In genomic region chr1:30929135-30929889, GRCh38 we compare ENCODE assay signal across 1 cellular context.
TF ChIP-seq lines count a peak whose summit lies in the region.

No MANE protein-coding gene starts in this region.

TF ChIP-seq in HepG2, 621 proteins besides CTCF, POLR2A, EP300 and RAD21 (continued from another document and continues in another):
- TF ChIP-seq, protein P1, sequence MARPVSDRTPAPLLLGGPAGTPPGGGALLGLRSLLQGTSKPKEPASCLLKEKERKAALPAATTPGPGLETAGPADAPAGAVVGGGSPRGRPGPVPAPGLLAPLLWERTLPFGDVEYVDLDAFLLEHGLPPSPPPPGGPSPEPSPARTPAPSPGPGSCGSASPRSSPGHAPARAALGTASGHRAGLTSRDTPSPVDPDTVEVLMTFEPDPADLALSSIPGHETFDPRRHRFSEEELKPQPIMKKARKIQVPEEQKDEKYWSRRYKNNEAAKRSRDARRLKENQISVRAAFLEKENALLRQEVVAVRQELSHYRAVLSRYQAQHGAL (CRISPR knock-in tag; IDR thresholded peaks at IDR 0.05; ENCODE audit: not compliant biosample characterization) = no peak
- TF ChIP-seq FOXA3 (CRISPR knock-in tag; IDR thresholded peaks at IDR 0.05) (no peak), RBM22 (optimal IDR thresholded peaks at IDR 0.05; ENCODE audit: low read length) (no peak), ZNF282 (IDR thresholded peaks at IDR 0.05; ENCODE audit: partially characterized antibody) (no peak), PATZ1 (CRISPR knock-in tag; IDR thresholded peaks at IDR 0.05) (no peak), HNF1A (IDR thresholded peaks at IDR 0.05; ENCODE audit: low read depth) (no peak), HNF1A (CRISPR knock-in tag; IDR thresholded peaks at IDR 0.05; ENCODE audit: borderline replicate concordance) (no peak), NRL (CRISPR knock-in tag; IDR thresholded peaks at IDR 0.05; ENCODE audit: borderline replicate concordance) (no peak), BRCA1 (CRISPR knock-in tag; IDR thresholded peaks at IDR 0.05) (no peak), ZNF407 (CRISPR knock-in tag; IDR thresholded peaks at IDR 0.05; ENCODE audit: not compliant biosample characterization) (peak; percentile 39), KDM4B (CRISPR knock-in tag; IDR thresholded peaks at IDR 0.05) (no peak), NR2F2 (IDR thresholded peaks at IDR 0.05; ENCODE audit: borderline replicate concordance, low read depth) (0 out of 2 replicates have a peak, but pooled peaks have one; percentile 19), AGO2 (optimal IDR thresholded peaks at IDR 0.05; ENCODE audit: low read depth, low read length) (no peak), MXD3 (CRISPR knock-in tag; IDR thresholded peaks at IDR 0.05) (no peak), NFAT5 (CRISPR knock-in tag; IDR thresholded peaks at IDR 0.05) (no peak), BHLHE40 (IDR thresholded peaks at IDR 0.05; ENCODE audit: low read length) (no peak), ZBTB38 (CRISPR knock-in tag; IDR thresholded peaks at IDR 0.05) (no peak), ZNF337 (CRISPR knock-in tag; IDR thresholded peaks at IDR 0.05; ENCODE audit: borderline replicate concordance, low read depth) (0 out of 2 replicates have a peak, but pooled peaks have one; percentile 31), CREB1 (IDR thresholded peaks at IDR 0.05) (no peak), CREB1 (CRISPR knock-in tag; IDR thresholded peaks at IDR 0.05) (no peak), MYC (CRISPR knock-in tag; IDR thresholded peaks at IDR 0.05; ENCODE audit: borderline replicate concordance) (no peak)
- TF ChIP-seq, protein P2, sequence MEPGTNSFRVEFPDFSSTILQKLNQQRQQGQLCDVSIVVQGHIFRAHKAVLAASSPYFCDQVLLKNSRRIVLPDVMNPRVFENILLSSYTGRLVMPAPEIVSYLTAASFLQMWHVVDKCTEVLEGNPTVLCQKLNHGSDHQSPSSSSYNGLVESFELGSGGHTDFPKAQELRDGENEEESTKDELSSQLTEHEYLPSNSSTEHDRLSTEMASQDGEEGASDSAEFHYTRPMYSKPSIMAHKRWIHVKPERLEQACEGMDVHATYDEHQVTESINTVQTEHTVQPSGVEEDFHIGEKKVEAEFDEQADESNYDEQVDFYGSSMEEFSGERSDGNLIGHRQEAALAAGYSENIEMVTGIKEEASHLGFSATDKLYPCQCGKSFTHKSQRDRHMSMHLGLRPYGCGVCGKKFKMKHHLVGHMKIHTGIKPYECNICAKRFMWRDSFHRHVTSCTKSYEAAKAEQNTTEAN (CRISPR knock-in tag; conservative IDR thresholded peaks at IDR 0.05) = no peak
- TF ChIP-seq, protein P3, sequence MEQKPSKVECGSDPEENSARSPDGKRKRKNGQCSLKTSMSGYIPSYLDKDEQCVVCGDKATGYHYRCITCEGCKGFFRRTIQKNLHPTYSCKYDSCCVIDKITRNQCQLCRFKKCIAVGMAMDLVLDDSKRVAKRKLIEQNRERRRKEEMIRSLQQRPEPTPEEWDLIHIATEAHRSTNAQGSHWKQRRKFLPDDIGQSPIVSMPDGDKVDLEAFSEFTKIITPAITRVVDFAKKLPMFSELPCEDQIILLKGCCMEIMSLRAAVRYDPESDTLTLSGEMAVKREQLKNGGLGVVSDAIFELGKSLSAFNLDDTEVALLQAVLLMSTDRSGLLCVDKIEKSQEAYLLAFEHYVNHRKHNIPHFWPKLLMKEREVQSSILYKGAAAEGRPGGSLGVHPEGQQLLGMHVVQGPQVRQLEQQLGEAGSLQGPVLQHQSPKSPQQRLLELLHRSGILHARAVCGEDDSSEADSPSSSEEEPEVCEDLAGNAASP (CRISPR knock-in tag; IDR thresholded peaks at IDR 0.05; ENCODE audit: borderline replicate concordance) = no peak
- TF ChIP-seq, protein P4, sequence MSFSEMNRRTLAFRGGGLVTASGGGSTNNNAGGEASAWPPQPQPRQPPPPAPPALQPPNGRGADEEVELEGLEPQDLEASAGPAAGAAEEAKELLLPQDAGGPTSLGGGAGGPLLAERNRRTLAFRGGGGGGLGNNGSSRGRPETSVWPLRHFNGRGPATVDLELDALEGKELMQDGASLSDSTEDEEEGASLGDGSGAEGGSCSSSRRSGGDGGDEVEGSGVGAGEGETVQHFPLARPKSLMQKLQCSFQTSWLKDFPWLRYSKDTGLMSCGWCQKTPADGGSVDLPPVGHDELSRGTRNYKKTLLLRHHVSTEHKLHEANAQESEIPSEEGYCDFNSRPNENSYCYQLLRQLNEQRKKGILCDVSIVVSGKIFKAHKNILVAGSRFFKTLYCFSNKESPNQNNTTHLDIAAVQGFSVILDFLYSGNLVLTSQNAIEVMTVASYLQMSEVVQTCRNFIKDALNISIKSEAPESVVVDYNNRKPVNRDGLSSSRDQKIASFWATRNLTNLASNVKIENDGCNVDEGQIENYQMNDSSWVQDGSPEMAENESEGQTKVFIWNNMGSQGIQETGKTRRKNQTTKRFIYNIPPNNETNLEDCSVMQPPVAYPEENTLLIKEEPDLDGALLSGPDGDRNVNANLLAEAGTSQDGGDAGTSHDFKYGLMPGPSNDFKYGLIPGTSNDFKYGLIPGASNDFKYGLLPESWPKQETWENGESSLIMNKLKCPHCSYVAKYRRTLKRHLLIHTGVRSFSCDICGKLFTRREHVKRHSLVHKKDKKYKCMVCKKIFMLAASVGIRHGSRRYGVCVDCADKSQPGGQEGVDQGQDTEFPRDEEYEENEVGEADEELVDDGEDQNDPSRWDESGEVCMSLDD (CRISPR knock-in tag; IDR thresholded peaks at IDR 0.05; ENCODE audit: borderline replicate concordance) = no peak
